Comparison of ENCODE assay signal across 12 cellular contexts in genomic region chr17:8430966-8431365, GRCh38. TPM values are rescaled to one million over a fixed set of nuclear protein-coding genes. Genes with fewer than 3 reads are reported as not detected.
DNase-seq lines count a peak whose midpoint lies in the region; ATAC-seq and TF ChIP-seq lines count a peak whose summit lies in the region.
"Had no signal": no experiment of that assay in that cellular context is flagged by ENCODE, and none has a peak within 500 bp of the region (broad histone marks: within the 10 kb centered on the region; RNA-seq: fewer than 3 reads in every experiment).

No MANE protein-coding gene starts in this region.

- intact Hi-C loops in lower lobe of right lung (cut with DNase I) (no loop called here), upper lobe of right lung (cut with DNase I) (no loop called here)

- no peaks in the 10 kb centered on the region; the same call in 1 of the 2 replicates for H3K27me3 Mint-ChIP-seq in WTC11 (ENCODE audit: low read depth)

- peaks cover 4% of the 10 kb centered on the region; the same call in 1 of the 2 replicates for H3K4me1 Mint-ChIP-seq in WTC11

- no peak overlapping the region for H3K27ac Mint-ChIP-seq in WTC11
- H3K27ac Mint-ChIP-seq: activated B cell treated with CpG ODN at 0.5 μM for 24 hours had no signal

- no peak overlapping the region for H3K4me3 Mint-ChIP-seq in WTC11
- H3K4me3 Mint-ChIP-seq: activated B cell treated with CpG ODN at 0.5 μM for 24 hours had no signal

- no peak for TF ChIP-seq CTCF in epithelial cell of esophagus (IDR thresholded peaks at IDR 0.05; ENCODE audit: insufficient read depth, low read depth, low read length, missing control alignments)
- no peak for TF ChIP-seq CTCF in lower lobe of right lung (IDR thresholded peaks at IDR 0.05)
- TF ChIP-seq CTCF in upper lobe of right lung (IDR thresholded peaks at IDR 0.05): no peak
- no peak for TF ChIP-seq CTCF in WTC11 (IDR thresholded peaks at IDR 0.05)

- H3K4me1 ChIP-seq in lower lobe of right lung (peaks cover 11% of the 10 kb centered on the region), upper lobe of right lung (peaks cover 3% of the 10 kb centered on the region)

- H3K9me3 ChIP-seq in lower lobe of right lung (no peaks in the 10 kb centered on the region), upper lobe of right lung (no peaks in the 10 kb centered on the region)
- H3K9me3 ChIP-seq: Peyer's patch had no signal

- DNase-seq in M059J (ENCODE audit: low read depth) (peak; percentile 89), epithelial cell of esophagus (ENCODE audit: low read depth) (peak; percentile 29), lower lobe of right lung (no peak), upper lobe of right lung (no peak), WTC11 (ENCODE audit: low spot score) (no peak)
- DNase-seq: activated B cell treated with CpG ODN at 0.5 μM for 24 hours, NCI-H1694, Peyer's patch had no signal

- H3K27me3 ChIP-seq in lower lobe of right lung (ENCODE audit: low read depth): no peaks in the 10 kb centered on the region
- H3K27me3 ChIP-seq in upper lobe of right lung: no peaks in the 10 kb centered on the region
- H3K27me3 ChIP-seq: Peyer's patch had no signal

- POLR2A ChIA-PET in WTC11 (lab: Charles Lee): no interaction called here

- H3K36me3 Mint-ChIP-seq in WTC11: no peaks in the 10 kb centered on the region

- peak overlapping the region; percentile 59 for H3K27ac ChIP-seq in lower lobe of right lung
- peak overlapping the region; percentile 59 for H3K27ac ChIP-seq in upper lobe of right lung
- H3K27ac ChIP-seq: Peyer's patch had no signal

- H3K9me3 Mint-ChIP-seq in WTC11: no peaks in the 10 kb centered on the region
- H3K9me3 Mint-ChIP-seq: activated B cell treated with CpG ODN at 0.5 μM for 24 hours had no signal

- H3K4me3 ChIP-seq in epithelial cell of esophagus (ENCODE audit: low read length) (no peak overlapping the region), lower lobe of right lung (no peak overlapping the region), upper lobe of right lung (no peak overlapping the region)
- H3K4me3 ChIP-seq: Peyer's patch had no signal

- H3K36me3 ChIP-seq in lower lobe of right lung (no peaks in the 10 kb centered on the region), upper lobe of right lung (no peaks in the 10 kb centered on the region)
- H3K36me3 ChIP-seq: Peyer's patch had no signal

- ATAC-seq in lower lobe of right lung: no peak
- no peak for ATAC-seq in upper lobe of right lung
- no peak for ATAC-seq in HG03196 (IDR thresholded peaks at IDR 0.05; ENCODE audit: unreplicated experiment)
- no peak for ATAC-seq in HG03520 (IDR thresholded peaks at IDR 0.05; ENCODE audit: unreplicated experiment)
- ATAC-seq in WTC11: no peak

- CTCF ChIA-PET in WTC11 (lab: Charles Lee): interaction anchor here (0.6 to 1.6 kb wide), 3 partner anchors 21 to 142 kb away, joined by 3 to 8 read pairs (median 3); partner anchors contain the start of gene RANGRF

TF ChIP-seq in WTC11, 78 proteins besides CTCF, POLR2A, EP300 and RAD21:
- TF ChIP-seq ZNF281 (CRISPR knock-in tag; IDR thresholded peaks at IDR 0.05) (no peak), FOXP4 (CRISPR knock-in tag; IDR thresholded peaks at IDR 0.05) (no peak), NR1H2 (CRISPR knock-in tag; IDR thresholded peaks at IDR 0.05) (no peak), PREB (CRISPR knock-in tag; IDR thresholded peaks at IDR 0.05; ENCODE audit: borderline replicate concordance) (no peak), NR2C2 (CRISPR knock-in tag; IDR thresholded peaks at IDR 0.05) (no peak), ZNF423 (CRISPR knock-in tag; IDR thresholded peaks at IDR 0.05) (no peak)

RNA-seq across cellular contexts. Expression of gene NDEL1, which starts 4.7 kb away (rescaled TPM):
- total RNA-seq in M059J (2014; rRNA removed; shearing (Covaris generic)): 39.5 and 43.7 TPM in 2 replicates
- total RNA-seq in lower lobe of right lung: 74.1 TPM
- total RNA-seq in upper lobe of right lung: 80.6 TPM
- total RNA-seq in WTC11 (2021): 23.8 to 34.7 TPM (median 27.4 TPM) in 3 replicates

RNA-seq across cellular contexts. Expression of gene RNF222, which starts 33.3 kb away (rescaled TPM):
- 0.10 TPM in 1 of 2 replicates, not detected in the other for total RNA-seq in M059J (2014; rRNA removed; shearing (Covaris generic))
- total RNA-seq in lower lobe of right lung: not detected
- not detected for total RNA-seq in upper lobe of right lung
- total RNA-seq in WTC11 (2021): not detected in 3 replicates
- total RNA-seq: activated B cell treated with CpG ODN at 0.5 μM for 24 hours, kidney epithelial cell, Peyer's patch, skeletal muscle tissue had no signal

RNA-seq across cellular contexts. Expression of gene RPL26, which starts 48.0 kb away (rescaled TPM):
- total RNA-seq in M059J (2014; rRNA removed; shearing (Covaris generic)): 2,231 and 3,155 TPM in 2 replicates
- total RNA-seq in lower lobe of right lung (1,194 TPM), upper lobe of right lung (1,173 TPM), WTC11 (2021) (1,825 to 2,081 TPM (median 2,046 TPM) in 3 replicates)

Comparison
In these comparisons a context has a peak if more than half of its experiments do, and no peak if none do; other contexts are left out.
1. DNase-seq: peak in M059J (single experiment) and epithelial cell of esophagus (single experiment); none in lower lobe of right lung (single experiment), upper lobe of right lung (single experiment) and WTC11 (single experiment).